In the genomic region with DNA sequence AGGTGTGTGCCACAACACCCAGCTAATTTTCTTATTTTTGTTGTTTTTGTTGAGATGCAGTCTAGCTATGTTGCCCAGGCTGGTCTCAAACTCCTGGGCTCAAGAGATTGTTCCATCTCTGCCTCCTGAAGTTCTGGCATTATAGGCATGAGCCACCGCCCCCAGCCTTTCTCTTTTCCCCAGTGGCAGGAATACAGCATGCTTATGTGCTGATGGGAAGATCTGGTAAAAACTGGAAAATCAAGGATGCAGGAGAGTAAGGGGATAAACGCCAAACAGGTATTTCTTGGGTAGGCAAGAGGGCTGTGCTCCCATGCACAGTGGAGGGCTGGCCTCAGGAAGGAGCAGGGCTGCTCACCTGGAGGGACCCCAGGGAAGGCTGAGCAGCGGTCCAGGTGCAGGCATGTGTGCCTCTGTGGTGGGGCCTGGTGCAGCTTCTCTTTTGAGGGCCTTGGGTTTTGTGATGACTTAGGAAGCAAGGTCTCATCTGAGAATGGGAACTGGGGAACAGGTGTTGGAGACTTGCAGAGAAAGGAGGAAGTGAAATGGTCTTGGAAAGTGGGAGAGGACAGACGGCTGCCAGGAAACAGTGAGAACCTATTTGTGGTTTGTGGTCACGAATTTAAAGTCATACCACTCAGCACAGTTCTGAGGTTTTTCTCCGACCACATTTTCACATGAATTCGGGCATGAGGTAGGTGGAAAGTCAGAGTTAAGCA, we compare ENCODE assay signal across 1 cellular context.
TF ChIP-seq lines count a peak whose summit lies in the region.

No MANE protein-coding gene starts in this region.

TF ChIP-seq in WTC11, 78 proteins besides CTCF, POLR2A, EP300 and RAD21 (continued from another document):
- TF ChIP-seq, protein P1, sequence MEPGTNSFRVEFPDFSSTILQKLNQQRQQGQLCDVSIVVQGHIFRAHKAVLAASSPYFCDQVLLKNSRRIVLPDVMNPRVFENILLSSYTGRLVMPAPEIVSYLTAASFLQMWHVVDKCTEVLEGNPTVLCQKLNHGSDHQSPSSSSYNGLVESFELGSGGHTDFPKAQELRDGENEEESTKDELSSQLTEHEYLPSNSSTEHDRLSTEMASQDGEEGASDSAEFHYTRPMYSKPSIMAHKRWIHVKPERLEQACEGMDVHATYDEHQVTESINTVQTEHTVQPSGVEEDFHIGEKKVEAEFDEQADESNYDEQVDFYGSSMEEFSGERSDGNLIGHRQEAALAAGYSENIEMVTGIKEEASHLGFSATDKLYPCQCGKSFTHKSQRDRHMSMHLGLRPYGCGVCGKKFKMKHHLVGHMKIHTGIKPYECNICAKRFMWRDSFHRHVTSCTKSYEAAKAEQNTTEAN (CRISPR knock-in tag; IDR thresholded peaks at IDR 0.05): no peak
- no peak for TF ChIP-seq GABPB1 (CRISPR knock-in tag; IDR thresholded peaks at IDR 0.05)
- no peak for TF ChIP-seq EMX1 (CRISPR knock-in tag; IDR thresholded peaks at IDR 0.05)
- no peak for TF ChIP-seq OVOL2 (CRISPR knock-in tag; IDR thresholded peaks at IDR 0.05; ENCODE audit: borderline replicate concordance)
- no peak for TF ChIP-seq TP53 (CRISPR knock-in tag; IDR thresholded peaks at IDR 0.05)
- TF ChIP-seq, protein P2, sequence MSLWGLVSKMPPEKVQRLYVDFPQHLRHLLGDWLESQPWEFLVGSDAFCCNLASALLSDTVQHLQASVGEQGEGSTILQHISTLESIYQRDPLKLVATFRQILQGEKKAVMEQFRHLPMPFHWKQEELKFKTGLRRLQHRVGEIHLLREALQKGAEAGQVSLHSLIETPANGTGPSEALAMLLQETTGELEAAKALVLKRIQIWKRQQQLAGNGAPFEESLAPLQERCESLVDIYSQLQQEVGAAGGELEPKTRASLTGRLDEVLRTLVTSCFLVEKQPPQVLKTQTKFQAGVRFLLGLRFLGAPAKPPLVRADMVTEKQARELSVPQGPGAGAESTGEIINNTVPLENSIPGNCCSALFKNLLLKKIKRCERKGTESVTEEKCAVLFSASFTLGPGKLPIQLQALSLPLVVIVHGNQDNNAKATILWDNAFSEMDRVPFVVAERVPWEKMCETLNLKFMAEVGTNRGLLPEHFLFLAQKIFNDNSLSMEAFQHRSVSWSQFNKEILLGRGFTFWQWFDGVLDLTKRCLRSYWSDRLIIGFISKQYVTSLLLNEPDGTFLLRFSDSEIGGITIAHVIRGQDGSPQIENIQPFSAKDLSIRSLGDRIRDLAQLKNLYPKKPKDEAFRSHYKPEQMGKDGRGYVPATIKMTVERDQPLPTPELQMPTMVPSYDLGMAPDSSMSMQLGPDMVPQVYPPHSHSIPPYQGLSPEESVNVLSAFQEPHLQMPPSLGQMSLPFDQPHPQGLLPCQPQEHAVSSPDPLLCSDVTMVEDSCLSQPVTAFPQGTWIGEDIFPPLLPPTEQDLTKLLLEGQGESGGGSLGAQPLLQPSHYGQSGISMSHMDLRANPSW (CRISPR knock-in tag; conservative IDR thresholded peaks at IDR 0.05; ENCODE audit: low read depth): no peak
- TF ChIP-seq, protein P3, sequence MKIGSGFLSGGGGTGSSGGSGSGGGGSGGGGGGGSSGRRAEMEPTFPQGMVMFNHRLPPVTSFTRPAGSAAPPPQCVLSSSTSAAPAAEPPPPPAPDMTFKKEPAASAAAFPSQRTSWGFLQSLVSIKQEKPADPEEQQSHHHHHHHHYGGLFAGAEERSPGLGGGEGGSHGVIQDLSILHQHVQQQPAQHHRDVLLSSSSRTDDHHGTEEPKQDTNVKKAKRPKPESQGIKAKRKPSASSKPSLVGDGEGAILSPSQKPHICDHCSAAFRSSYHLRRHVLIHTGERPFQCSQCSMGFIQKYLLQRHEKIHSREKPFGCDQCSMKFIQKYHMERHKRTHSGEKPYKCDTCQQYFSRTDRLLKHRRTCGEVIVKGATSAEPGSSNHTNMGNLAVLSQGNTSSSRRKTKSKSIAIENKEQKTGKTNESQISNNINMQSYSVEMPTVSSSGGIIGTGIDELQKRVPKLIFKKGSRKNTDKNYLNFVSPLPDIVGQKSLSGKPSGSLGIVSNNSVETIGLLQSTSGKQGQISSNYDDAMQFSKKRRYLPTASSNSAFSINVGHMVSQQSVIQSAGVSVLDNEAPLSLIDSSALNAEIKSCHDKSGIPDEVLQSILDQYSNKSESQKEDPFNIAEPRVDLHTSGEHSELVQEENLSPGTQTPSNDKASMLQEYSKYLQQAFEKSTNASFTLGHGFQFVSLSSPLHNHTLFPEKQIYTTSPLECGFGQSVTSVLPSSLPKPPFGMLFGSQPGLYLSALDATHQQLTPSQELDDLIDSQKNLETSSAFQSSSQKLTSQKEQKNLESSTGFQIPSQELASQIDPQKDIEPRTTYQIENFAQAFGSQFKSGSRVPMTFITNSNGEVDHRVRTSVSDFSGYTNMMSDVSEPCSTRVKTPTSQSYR (CRISPR knock-in tag; IDR thresholded peaks at IDR 0.05): no peak
- TF ChIP-seq HMGA2 (CRISPR knock-in tag; IDR thresholded peaks at IDR 0.05): no peak
